2 cellular contexts compared by ENCODE assay signal in the genomic region with DNA sequence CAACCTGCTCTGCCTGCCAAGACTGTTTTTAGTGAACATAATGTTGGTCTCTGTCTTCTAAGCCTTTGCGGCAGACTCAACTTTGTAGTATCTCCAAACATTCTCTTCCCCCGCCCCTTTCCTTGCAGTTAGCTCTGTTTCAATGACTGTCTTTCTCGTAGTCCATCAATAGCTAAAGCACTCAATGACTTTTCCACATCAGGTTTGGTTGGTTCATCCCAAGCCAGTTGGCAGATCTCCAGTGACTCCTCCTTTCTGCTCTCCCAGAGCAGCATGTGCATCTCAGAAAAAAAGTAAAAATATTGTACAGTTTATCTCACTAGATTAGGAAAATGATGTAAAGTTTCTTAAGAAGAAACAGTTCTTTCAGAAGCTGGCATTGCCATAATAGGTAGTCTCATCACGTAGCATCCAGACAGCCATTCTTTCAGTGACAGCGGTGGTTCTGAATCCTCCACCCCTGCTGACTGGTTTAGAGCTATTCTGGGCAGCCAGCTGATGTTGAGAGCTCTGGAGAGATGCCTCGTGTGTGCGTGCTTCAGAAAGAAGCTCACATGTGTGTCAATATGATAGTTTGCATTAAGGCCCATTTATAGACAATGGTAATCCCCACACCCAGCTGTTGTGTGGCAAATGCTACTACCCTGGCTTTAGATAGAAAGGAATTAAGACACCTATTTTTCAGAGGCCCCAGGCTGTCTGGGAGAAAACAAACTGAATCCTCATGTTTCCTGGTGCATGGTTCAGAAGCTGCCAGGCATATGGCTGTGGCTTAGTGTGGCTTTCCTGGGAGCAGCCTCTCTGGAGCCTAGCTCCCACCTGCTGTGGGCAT.
TF ChIP-seq lines count a peak whose summit lies in the region.

No MANE protein-coding gene starts in this region.

TF ChIP-seq in SK-N-SH treated with all-trans-retinoic acid at 6 μM for 48 hours, 23 proteins besides CTCF, POLR2A, EP300 and RAD21:
- TF ChIP-seq CSRNP3 (CRISPR knock-in tag; IDR thresholded peaks at IDR 0.05) (no peak), TCF4 (CRISPR knock-in tag; IDR thresholded peaks at IDR 0.05; ENCODE audit: borderline replicate concordance) (no peak), ZFP3 (CRISPR knock-in tag; IDR thresholded peaks at IDR 0.05) (no peak), CSDC2 (CRISPR knock-in tag; IDR thresholded peaks at IDR 0.05) (no peak), ZNF8 (CRISPR knock-in tag; IDR thresholded peaks at IDR 0.05) (no peak), PPARA (CRISPR knock-in tag; IDR thresholded peaks at IDR 0.05; ENCODE audit: borderline replicate concordance) (no peak), BACH2 (CRISPR knock-in tag; IDR thresholded peaks at IDR 0.05; ENCODE audit: borderline replicate concordance) (no peak), ISL1 (CRISPR knock-in tag; IDR thresholded peaks at IDR 0.05) (no peak), PATZ1 (CRISPR knock-in tag; IDR thresholded peaks at IDR 0.05; ENCODE audit: borderline replicate concordance) (no peak)

TF ChIP-seq in GM23338, 12 proteins besides CTCF, POLR2A, EP300 and RAD21 (continued from another document):
- TF ChIP-seq REST (IDR thresholded peaks at IDR 0.05; ENCODE audit: unreplicated experiment) = no peak
- no peak for TF ChIP-seq CREB1 (CRISPR knock-in tag; IDR thresholded peaks at IDR 0.05; ENCODE audit: low read depth)
- TF ChIP-seq EZH2 (IDR thresholded peaks at IDR 0.05; ENCODE audit: low read depth, unreplicated experiment) = no peak
- TF ChIP-seq, protein P1, sequence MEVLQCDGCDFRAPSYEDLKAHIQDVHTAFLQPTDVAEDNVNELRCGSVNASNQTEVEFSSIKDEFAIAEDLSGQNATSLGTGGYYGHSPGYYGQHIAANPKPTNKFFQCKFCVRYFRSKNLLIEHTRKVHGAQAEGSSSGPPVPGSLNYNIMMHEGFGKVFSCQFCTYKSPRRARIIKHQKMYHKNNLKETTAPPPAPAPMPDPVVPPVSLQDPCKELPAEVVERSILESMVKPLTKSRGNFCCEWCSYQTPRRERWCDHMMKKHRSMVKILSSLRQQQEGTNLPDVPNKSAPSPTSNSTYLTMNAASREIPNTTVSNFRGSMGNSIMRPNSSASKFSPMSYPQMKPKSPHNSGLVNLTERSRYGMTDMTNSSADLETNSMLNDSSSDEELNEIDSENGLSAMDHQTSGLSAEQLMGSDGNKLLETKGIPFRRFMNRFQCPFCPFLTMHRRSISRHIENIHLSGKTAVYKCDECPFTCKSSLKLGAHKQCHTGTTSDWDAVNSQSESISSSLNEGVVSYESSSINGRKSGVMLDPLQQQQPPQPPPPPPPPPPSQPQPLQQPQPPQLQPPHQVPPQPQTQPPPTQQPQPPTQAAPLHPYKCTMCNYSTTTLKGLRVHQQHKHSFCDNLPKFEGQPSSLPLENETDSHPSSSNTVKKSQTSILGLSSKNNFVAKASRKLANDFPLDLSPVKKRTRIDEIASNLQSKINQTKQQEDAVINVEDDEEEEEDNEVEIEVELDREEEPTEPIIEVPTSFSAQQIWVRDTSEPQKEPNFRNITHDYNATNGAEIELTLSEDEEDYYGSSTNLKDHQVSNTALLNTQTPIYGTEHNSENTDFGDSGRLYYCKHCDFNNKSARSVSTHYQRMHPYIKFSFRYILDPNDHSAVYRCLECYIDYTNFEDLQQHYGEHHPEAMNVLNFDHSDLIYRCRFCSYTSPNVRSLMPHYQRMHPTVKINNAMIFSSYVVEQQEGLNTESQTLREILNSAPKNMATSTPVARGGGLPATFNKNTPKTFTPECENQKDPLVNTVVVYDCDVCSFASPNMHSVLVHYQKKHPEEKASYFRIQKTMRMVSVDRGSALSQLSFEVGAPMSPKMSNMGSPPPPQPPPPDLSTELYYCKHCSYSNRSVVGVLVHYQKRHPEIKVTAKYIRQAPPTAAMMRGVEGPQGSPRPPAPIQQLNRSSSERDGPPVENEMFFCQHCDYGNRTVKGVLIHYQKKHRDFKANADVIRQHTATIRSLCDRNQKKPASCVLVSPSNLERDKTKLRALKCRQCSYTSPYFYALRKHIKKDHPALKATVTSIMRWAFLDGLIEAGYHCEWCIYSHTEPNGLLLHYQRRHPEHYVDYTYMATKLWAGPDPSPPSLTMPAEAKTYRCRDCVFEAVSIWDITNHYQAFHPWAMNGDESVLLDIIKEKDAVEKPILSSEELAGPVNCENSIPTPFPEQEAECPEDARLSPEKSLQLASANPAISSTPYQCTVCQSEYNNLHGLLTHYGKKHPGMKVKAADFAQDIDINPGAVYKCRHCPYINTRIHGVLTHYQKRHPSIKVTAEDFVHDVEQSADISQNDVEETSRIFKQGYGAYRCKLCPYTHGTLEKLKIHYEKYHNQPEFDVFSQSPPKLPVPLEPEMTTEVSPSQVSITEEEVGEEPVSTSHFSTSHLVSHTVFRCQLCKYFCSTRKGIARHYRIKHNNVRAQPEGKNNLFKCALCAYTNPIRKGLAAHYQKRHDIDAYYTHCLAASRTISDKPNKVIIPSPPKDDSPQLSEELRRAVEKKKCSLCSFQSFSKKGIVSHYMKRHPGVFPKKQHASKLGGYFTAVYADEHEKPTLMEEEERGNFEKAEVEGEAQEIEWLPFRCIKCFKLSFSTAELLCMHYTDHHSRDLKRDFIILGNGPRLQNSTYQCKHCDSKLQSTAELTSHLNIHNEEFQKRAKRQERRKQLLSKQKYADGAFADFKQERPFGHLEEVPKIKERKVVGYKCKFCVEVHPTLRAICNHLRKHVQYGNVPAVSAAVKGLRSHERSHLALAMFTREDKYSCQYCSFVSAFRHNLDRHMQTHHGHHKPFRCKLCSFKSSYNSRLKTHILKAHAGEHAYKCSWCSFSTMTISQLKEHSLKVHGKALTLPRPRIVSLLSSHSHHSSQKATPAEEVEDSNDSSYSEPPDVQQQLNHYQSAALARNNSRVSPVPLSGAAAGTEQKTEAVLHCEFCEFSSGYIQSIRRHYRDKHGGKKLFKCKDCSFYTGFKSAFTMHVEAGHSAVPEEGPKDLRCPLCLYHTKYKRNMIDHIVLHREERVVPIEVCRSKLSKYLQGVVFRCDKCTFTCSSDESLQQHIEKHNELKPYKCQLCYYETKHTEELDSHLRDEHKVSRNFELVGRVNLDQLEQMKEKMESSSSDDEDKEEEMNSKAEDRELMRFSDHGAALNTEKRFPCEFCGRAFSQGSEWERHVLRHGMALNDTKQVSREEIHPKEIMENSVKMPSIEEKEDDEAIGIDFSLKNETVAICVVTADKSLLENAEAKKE (CRISPR knock-in tag; IDR thresholded peaks at IDR 0.05) = no peak
- TF ChIP-seq NANOG (IDR thresholded peaks at IDR 0.05; ENCODE audit: borderline replicate concordance) = no peak
- no peak for TF ChIP-seq STAT1 (IDR thresholded peaks at IDR 0.05; ENCODE audit: unreplicated experiment)
